Comparison of ENCODE assay signal across 24 cellular contexts in the genomic region with DNA sequence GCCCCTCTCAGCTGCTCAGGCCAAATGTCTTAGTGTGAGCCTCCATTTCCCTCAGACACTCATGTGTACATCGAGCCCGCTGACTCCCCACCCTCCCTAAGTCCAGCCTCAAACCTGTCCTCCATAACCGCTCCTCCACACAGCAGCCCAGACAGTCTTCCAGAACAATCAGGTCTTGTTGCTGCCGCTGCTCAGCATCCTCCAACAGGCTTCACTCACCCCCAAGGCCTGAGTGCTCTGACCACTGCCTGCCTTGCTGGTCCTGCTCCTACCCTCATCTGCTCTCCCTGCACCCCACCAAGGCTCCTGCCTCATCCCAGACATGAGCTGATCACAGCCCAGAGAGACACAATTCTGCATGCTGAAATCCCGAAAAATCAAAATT. TPM values are rescaled to one million over a fixed set of nuclear protein-coding genes. Genes with fewer than 3 reads are reported as not detected.
DNase-seq lines count a peak whose midpoint lies in the region; ATAC-seq and TF ChIP-seq lines count a peak whose summit lies in the region.
"Had no signal": no experiment of that assay in that cellular context is flagged by ENCODE, and none has a peak within 500 bp of the region (broad histone marks: within the 10 kb centered on the region; RNA-seq: fewer than 3 reads in every experiment).

No MANE protein-coding gene starts in this region.

- ATAC-seq in WTC11: no peak
- no peak for ATAC-seq in GM18505 (IDR thresholded peaks at IDR 0.05; ENCODE audit: unreplicated experiment)
- ATAC-seq: HepG2 had no signal

- TF ChIP-seq CTCF in WTC11 (IDR thresholded peaks at IDR 0.05) (no peak), nephron progenitor cell (IDR thresholded peaks at IDR 0.05) (no peak)

- CTCF ChIA-PET in WTC11 (lab: Charles Lee): interaction anchor here (1.1 to 4.5 kb wide), 2 partner anchors 23 to 111 kb away, joined by 3 to 96 read pairs; no protein-coding TSS in a partner anchor

- H3K9me3 Mint-ChIP-seq in T-helper 2 cell treated with Interferon-gamma antibody and Interleukin-4, amounts not matched to agents 5 μg/mL and 100 μg/mL, for 36 hours: no peaks in the 10 kb centered on the region
- no peaks in the 10 kb centered on the region for H3K9me3 Mint-ChIP-seq in WTC11
- no peaks in the 10 kb centered on the region for H3K9me3 Mint-ChIP-seq in nephron progenitor cell
- H3K9me3 Mint-ChIP-seq: CD8-positive, alpha-beta memory T cell had no signal

- H3K36me3 Mint-ChIP-seq in T-helper 2 cell treated with Interferon-gamma antibody and Interleukin-4, amounts not matched to agents 5 μg/mL and 100 μg/mL, for 36 hours (ENCODE audit: low read depth): peaks cover 38% of the 10 kb centered on the region
- H3K36me3 Mint-ChIP-seq in WTC11 (peaks cover 39% of the 10 kb centered on the region), nephron progenitor cell (ENCODE audit: low read depth) (peaks cover 32% of the 10 kb centered on the region)

- H3K4me3 Mint-ChIP-seq in T-helper 2 cell treated with Interferon-gamma antibody and Interleukin-4, amounts not matched to agents 5 μg/mL and 100 μg/mL, for 36 hours: no peak overlapping the region
- H3K4me3 Mint-ChIP-seq in WTC11: no peak overlapping the region
- H3K4me3 Mint-ChIP-seq in nephron progenitor cell: no peak overlapping the region
- H3K4me3 Mint-ChIP-seq: B cell; CD8-positive, alpha-beta memory T cell had no signal

- POLR2A ChIA-PET in WTC11 (lab: Charles Lee): interaction anchor here (1.6 kb wide), 1 partner anchor 8 kb away, joined by 3 read pairs; no protein-coding TSS in a partner anchor

- peaks cover 10% of the 10 kb centered on the region for H3K4me1 Mint-ChIP-seq in T-helper 2 cell treated with Interferon-gamma antibody and Interleukin-4, amounts not matched to agents 5 μg/mL and 100 μg/mL, for 36 hours (ENCODE audit: low read depth)
- peaks cover 6% of the 10 kb centered on the region; the same call in 1 of the 2 replicates for H3K4me1 Mint-ChIP-seq in WTC11
- peaks cover 11% of the 10 kb centered on the region for H3K4me1 Mint-ChIP-seq in nephron progenitor cell

- TF ChIP-seq POLR2A in GM18505 (IDR thresholded peaks at IDR 0.05; ENCODE audit: borderline replicate concordance, extremely low read depth, insufficient read depth, insufficient read length): no peak

- H3K27me3 Mint-ChIP-seq in T-helper 2 cell treated with Interferon-gamma antibody and Interleukin-4, amounts not matched to agents 5 μg/mL and 100 μg/mL, for 36 hours (ENCODE audit: low read depth): peaks cover 4% of the 10 kb centered on the region
- H3K27me3 Mint-ChIP-seq in WTC11 (ENCODE audit: low read depth): no peaks in the 10 kb centered on the region
- H3K27me3 Mint-ChIP-seq in nephron progenitor cell (ENCODE audit: low read depth, poor library complexity): peaks cover 7% of the 10 kb centered on the region
- H3K27me3 Mint-ChIP-seq: B cell; CD8-positive, alpha-beta memory T cell had no signal

- no peak for DNase-seq in T-helper 2 cell treated with Interferon-gamma antibody and Interleukin-4, amounts not matched to agents 5 μg/mL and 100 μg/mL, for 36 hours (ENCODE audit: low spot score)
- DNase-seq in T-helper 2 cell (no peak), WTC11 (ENCODE audit: low spot score) (no peak), nephron progenitor cell (no peak), NCI-H524 (lab: John Stamatoyannopoulos, UW) (no peak)
- DNase-seq in stimulated activated CD8-positive, alpha-beta memory T cell treated with anti-CD3 and anti-CD28 coated beads, Interleukin-4, amount 100 ng/mL, for 48 hours: peak; percentile 16
- DNase-seq: CD8-positive, alpha-beta memory T cell; DMS 273 treated with DMSO at 0.1 percent for 48 hours; DMS79; EL; GDM1; KBM-7; NCI-H1105 treated with DMSO at 0.1 percent for 48 hours; NCI-H146; NCI-H1930; NCI-H2107; NCI-H524 treated with DMSO at 0.1 percent for 48 hours; NCI-H774 had no signal

- peak overlapping the region; percentile 39 for H3K27ac Mint-ChIP-seq in T-helper 2 cell treated with Interferon-gamma antibody and Interleukin-4, amounts not matched to agents 5 μg/mL and 100 μg/mL, for 36 hours
- H3K27ac Mint-ChIP-seq in WTC11 (peak overlapping the region; percentile 5; the same call in 1 of the 2 replicates), nephron progenitor cell (peak overlapping the region; percentile 93)
- H3K27ac Mint-ChIP-seq: B cell had no signal

TF ChIP-seq in WTC11, 78 proteins besides CTCF, POLR2A, EP300 and RAD21:
- TF ChIP-seq ZNF423 (CRISPR knock-in tag; IDR thresholded peaks at IDR 0.05) (no peak), GTF2I (CRISPR knock-in tag; conservative IDR thresholded peaks at IDR 0.05) (no peak)

RNA-seq across cellular contexts. Expression of a gene that starts 17.1 kb away (rescaled TPM):
- total RNA-seq in WTC11 (2021): 144 to 148 TPM (median 147 TPM) in 3 replicates

RNA-seq across cellular contexts. Expression of a gene that starts 17.7 kb away (rescaled TPM):
- 19.2 to 21.0 TPM (median 20.5 TPM) in 3 replicates for total RNA-seq in WTC11 (2021)

RNA-seq across cellular contexts. Expression of a gene that starts 24.3 kb away (rescaled TPM):
- 0.09 to 0.14 TPM in 2 of 3 replicates, not detected in the other for total RNA-seq in WTC11 (2021)
- total RNA-seq: HepG2, HT1080, LHCN-M2, MCF 10A had no signal

RNA-seq across cellular contexts. Expression of a gene that starts 35.0 kb away (rescaled TPM):
- total RNA-seq in WTC11 (2021): 74.9 to 111 TPM (median 106 TPM) in 3 replicates

RNA-seq across cellular contexts. Expression of a gene that starts 45.4 kb away (rescaled TPM):
- total RNA-seq in WTC11 (2021): not detected in 3 replicates
- total RNA-seq: B cell; CD8-positive, alpha-beta memory T cell; HepG2; HT1080; LHCN-M2; MCF 10A had no signal

Comparison
In these comparisons a context has a peak if more than half of its experiments do, and no peak if none do; other contexts are left out.
1. H3K27ac Mint-ChIP-seq: peak in every context shown above with its lines; median percentile 93 in nephron progenitor cell; 39 in T-helper 2 cell treated with Interferon-gamma antibody and Interleukin-4, amounts not matched to agents 5 μg/mL and 100 μg/mL, for 36 hours; 5 in WTC11.